ENCODE assay signal across 8 cellular contexts in genomic region chr5:159263569-159263905, GRCh38. TPM values are rescaled to one million over a fixed set of nuclear protein-coding genes. Genes with fewer than 3 reads are reported as not detected.
A peak's percentile ranks its signal among the peaks of the same experiment; 100 is the strongest.
DNase-seq lines count a peak whose midpoint lies in the region; ATAC-seq and TF ChIP-seq lines count a peak whose summit lies in the region.

No MANE protein-coding gene starts in this region.

- H3K9ac ChIP-seq in BLaER1 (peak overlapping the region; percentile 62), Loucy (ENCODE audit: low read depth, low read length, poor library complexity, severe bottlenecking) (peak overlapping the region; percentile 76)

- DNase-seq in natural killer cell, result no peak
- no peak for DNase-seq in midbrain (lab: John Stamatoyannopoulos, UW)
- DNase-seq in activated CD4-positive, CD25-positive, alpha-beta regulatory T cell treated with anti-CD3 and anti-CD28 coated beads, Interleukin-2, amount 50 U/mL, for 72 hours, result no peak
- no peak for DNase-seq in NCI-H1092 (lab: John Stamatoyannopoulos, UW)

- H3K79me2 ChIP-seq in Loucy (ENCODE audit: insufficient read depth, low read length), result no peaks in the 10 kb centered on the region

- H3K4me3 ChIP-seq in BLaER1 (peak overlapping the region; percentile 68), Loucy (ENCODE audit: low read length, poor library complexity, severe bottlenecking) (peak overlapping the region; percentile 86), ectodermal cell (ENCODE audit: insufficient read depth, low read depth, low read length) (peak overlapping the region; percentile 96)

- H3K4me2 ChIP-seq in BLaER1 (peak overlapping the region; percentile 76), Loucy (ENCODE audit: low read depth, low read length, poor library complexity, severe bottlenecking) (peak overlapping the region; percentile 78)

- H3K27ac ChIP-seq in BLaER1 (peak overlapping the region; percentile 56), ectodermal cell (ENCODE audit: insufficient read depth, low read depth, low read length, poor library complexity, severe bottlenecking) (no peak overlapping the region)

- H3K4me1 Mint-ChIP-seq in natural killer cell, result peaks cover 39 to 50% of the 10 kb centered on the region in 2 donors

- peaks cover 7% of the 10 kb centered on the region; the same call in 1 of the 2 replicates for H3F3A ChIP-seq in Loucy (ENCODE audit: low read depth)

- peak overlapping the region; percentile 97 to 99 for H3K27ac Mint-ChIP-seq in natural killer cell

- TF ChIP-seq CTCF in Loucy (conservative IDR thresholded peaks at IDR 0.05; ENCODE audit: low read length) (no peak), natural killer cell (IDR thresholded peaks at IDR 0.05) (no peak)

- peaks cover 43% of the 10 kb centered on the region for H3K9me3 ChIP-seq in BLaER1
- H3K9me3 ChIP-seq in Loucy (ENCODE audit: insufficient read depth, low read depth, low read length), result no peaks in the 10 kb centered on the region
- no peaks in the 10 kb centered on the region for H3K9me3 ChIP-seq in ectodermal cell (ENCODE audit: control insufficient read depth, low read length)

- H3K4me3 Mint-ChIP-seq in natural killer cell, result peak overlapping the region; percentile 98

- H3K27me3 Mint-ChIP-seq in natural killer cell (ENCODE audit: low read depth in 2 of 2), result peaks cover 0 to 8% of the 10 kb centered on the region in 2 donors

- H3K36me3 ChIP-seq in BLaER1 (0 out of 2 replicates have a peak, but pooled peaks cover 3% of the 10 kb centered on the region), Loucy (ENCODE audit: insufficient read depth, low read length) (no peaks in the 10 kb centered on the region), ectodermal cell (ENCODE audit: control insufficient read depth, insufficient read depth, low read length) (no peaks in the 10 kb centered on the region)

- H3K27me3 ChIP-seq in BLaER1 (peaks cover 14% of the 10 kb centered on the region), Loucy (ENCODE audit: insufficient read depth, low read length, poor library complexity, severe bottlenecking) (peaks cover 5% of the 10 kb centered on the region), ectodermal cell (ENCODE audit: control insufficient read depth, insufficient read depth, low read length, poor library complexity, severe bottlenecking) (peaks cover 16% of the 10 kb centered on the region)

- peaks cover 0 to 2% of the 10 kb centered on the region in 2 donors for H3K9me3 Mint-ChIP-seq in natural killer cell

- WGBS in ectodermal cell, 2 experiments, result 5 to 6% methylated on average over 10 of the region's 10 CpGs

- H3K36me3 Mint-ChIP-seq in natural killer cell, result no peaks in the 10 kb centered on the region

- ATAC-seq in GM21526 (IDR thresholded peaks at IDR 0.05; ENCODE audit: low FRiP score, unreplicated experiment), result peak; percentile 4
- ATAC-seq in natural killer cell, result peak in 2 of 3 donors; percentile 12 to 16

- no peaks in the 10 kb centered on the region for H4K20me1 ChIP-seq in BLaER1
- no peaks in the 10 kb centered on the region for H4K20me1 ChIP-seq in Loucy (ENCODE audit: insufficient read depth, low read length, poor library complexity, severe bottlenecking)

- peak overlapping the region; percentile 92 for H2AFZ ChIP-seq in Loucy (ENCODE audit: low read length)

- intact Hi-C loops in natural killer cell (cut with micrococcal nuclease), result loop anchor here (1.0 to 2.0 kb wide), 3 partner anchors 54 to 745 kb away; partner anchors contain the start of genes RNF145 and TTC1

- no peaks in the 10 kb centered on the region for H3K9me2 ChIP-seq in Loucy (replicated peaks; ENCODE audit: low read depth, low read length)

- peaks cover 16% of the 10 kb centered on the region for H3K4me1 ChIP-seq in BLaER1
- H3K4me1 ChIP-seq in Loucy (ENCODE audit: insufficient read depth, low read length, poor library complexity, severe bottlenecking), result peaks cover 4% of the 10 kb centered on the region
- peaks cover 6% of the 10 kb centered on the region for H3K4me1 ChIP-seq in ectodermal cell (ENCODE audit: control insufficient read depth, insufficient read depth, low read length)

RNA-seq across cellular contexts. Expression of gene UBLCP1, which starts 0.4 kb away (rescaled TPM):
- polyA plus RNA-seq in ectodermal cell (2013, experiment 1 of 4), result 47.4 TPM
- polyA plus RNA-seq in ectodermal cell (2013, experiment 2 of 4), result 59.1 TPM
- polyA plus RNA-seq in ectodermal cell (2013, experiment 3 of 4), result 48.4 TPM
- polyA plus RNA-seq in ectodermal cell (2013, experiment 4 of 4), result 50.9 TPM
- 10 to 100 TPM; 30.0 to 37.9 (median 32.1) TPM for total RNA-seq in natural killer cell

RNA-seq across cellular contexts. Expression of gene RNF145, which starts 54.2 kb away (rescaled TPM):
- polyA plus RNA-seq in ectodermal cell (2013, experiment 1 of 4), result 83.3 TPM
- 87.8 TPM for polyA plus RNA-seq in ectodermal cell (2013, experiment 2 of 4)
- 69.3 TPM for polyA plus RNA-seq in ectodermal cell (2013, experiment 3 of 4)
- 81.3 TPM for polyA plus RNA-seq in ectodermal cell (2013, experiment 4 of 4)
- 10 to 100 TPM; 29.8 to 40.4 (median 38.4) TPM for total RNA-seq in natural killer cell
